ENCODE assay signal across 8 cellular contexts in genomic region chr12:121793836-121794531, GRCh38. TPM values are rescaled to one million over a fixed set of nuclear protein-coding genes. Genes with fewer than 3 reads are reported as not detected.
DNase-seq lines count a peak whose midpoint lies in the region; ATAC-seq and TF ChIP-seq lines count a peak whose summit lies in the region.

No MANE protein-coding gene starts in this region.

- peak; percentile 91 to 97 (median 95) for DNase-seq in CD8-positive, alpha-beta memory T cell
- DNase-seq in HK-2 (ENCODE audit: unreplicated experiment), result peak; percentile 95
- DNase-seq in NT2/D1 (ENCODE audit: low read depth, low spot score), result peak; percentile 91
- peak; percentile 96 for DNase-seq in activated CD8-positive, alpha-beta memory T cell treated with anti-CD3 and anti-CD28 coated beads, Interleukin-2, amount 50 U/mL, for 4 hours
- DNase-seq in epidermal melanocyte (ENCODE audit: insufficient read length, low spot score), result peak; percentile 87
- peak; percentile 95 to 98 (median 97) for DNase-seq in mucosa of descending colon
- DNase-seq in stimulated activated CD8-positive, alpha-beta memory T cell treated with anti-CD3 and anti-CD28 coated beads, Interleukin-4, amount 100 ng/mL, for 4 hours (ENCODE audit: low read depth in 2 of 2, low spot score in 1 of 2), result peak; percentile 83 to 87

- H3K4me1 ChIP-seq in CD8-positive, alpha-beta memory T cell (ENCODE audit: insufficient read depth, low read length), result peaks cover 64% of the 10 kb centered on the region
- H3K4me1 ChIP-seq in NT2/D1 (ENCODE audit: insufficient read depth, insufficient read length) (peaks cover 48% of the 10 kb centered on the region), mucosa of descending colon (ENCODE audit: low read depth) (peaks cover 77% of the 10 kb centered on the region)

- POLR2A ChIA-PET in CD8-positive, alpha-beta memory T cell (lab: Charles Lee), result interaction anchor here (0.6 to 12.2 kb wide), 15 partner anchors 10 to 1502 kb away, joined by 3 to 277 read pairs (median 7); partner anchors contain the start of genes PSMD9, RNU4-2, SETD1B and TMEM120B

- peak; percentile 44 for ATAC-seq in GM19455 (IDR thresholded peaks at IDR 0.05; ENCODE audit: unreplicated experiment)
- ATAC-seq in mucosa of descending colon, result peak; percentile 69

- H3K9me3 Mint-ChIP-seq in CD8-positive, alpha-beta memory T cell, result no peaks in the 10 kb centered on the region

- peaks cover 0 to 55% (median 10%) of the 10 kb centered on the region in 3 donors for H3K36me3 Mint-ChIP-seq in CD8-positive, alpha-beta memory T cell

- H3K27me3 Mint-ChIP-seq in CD8-positive, alpha-beta memory T cell, result peaks cover 0 to 2% of the 10 kb centered on the region in 2 donors

- peak overlapping the region; percentile 99 for H3K4me3 ChIP-seq in CD8-positive, alpha-beta memory T cell (ENCODE audit: low read length)
- H3K4me3 ChIP-seq in NT2/D1 (ENCODE audit: insufficient read length, low read depth), result peak overlapping the region; percentile 75
- H3K4me3 ChIP-seq in mucosa of descending colon, result peak overlapping the region; percentile 42

- TF ChIP-seq CTCF in mucosa of descending colon (IDR thresholded peaks at IDR 0.05), result peak; percentile 100

- CTCF ChIA-PET in CD8-positive, alpha-beta memory T cell (lab: Charles Lee), result interaction anchor here (0.5 to 44.0 kb wide), 52 partner anchors 6 to 576 kb away, joined by 3 to 1908 read pairs (median 4); partner anchors contain the start of genes CFAP251, PSMD9, RHOF and SETD1B

- H3K27ac Mint-ChIP-seq in CD8-positive, alpha-beta memory T cell, result peak overlapping the region; percentile 84 to 99 (median 98)

- intact Hi-C loops in mucosa of descending colon (cut with DNase I, micrococcal nuclease), result no loop called here

- H3K27ac ChIP-seq in CD8-positive, alpha-beta memory T cell (ENCODE audit: low read depth, low read length), result peak overlapping the region; percentile 79

- H3K4me1 Mint-ChIP-seq in CD8-positive, alpha-beta memory T cell, result peaks cover 54 to 74% (median 58%) of the 10 kb centered on the region in 3 donors

- no peaks in the 10 kb centered on the region for H3K27me3 ChIP-seq in CD8-positive, alpha-beta memory T cell (ENCODE audit: insufficient read depth, low read length, poor library complexity, severe bottlenecking)
- no peaks in the 10 kb centered on the region for H3K27me3 ChIP-seq in NT2/D1 (ENCODE audit: insufficient read depth, insufficient read length)

- no peaks in the 10 kb centered on the region for H3K9me3 ChIP-seq in CD8-positive, alpha-beta memory T cell (ENCODE audit: low read length)
- H3K9me3 ChIP-seq in NT2/D1 (ENCODE audit: insufficient read depth, low read length), result no peaks in the 10 kb centered on the region
- H3K9me3 ChIP-seq in mucosa of descending colon, result no peaks in the 10 kb centered on the region

- H3K4me3 Mint-ChIP-seq in CD8-positive, alpha-beta memory T cell, result peak overlapping the region; percentile 76 to 93 (median 89)

- peaks cover 22% of the 10 kb centered on the region for H3K36me3 ChIP-seq in CD8-positive, alpha-beta memory T cell (ENCODE audit: insufficient read depth, low read length)
- H3K36me3 ChIP-seq in NT2/D1 (ENCODE audit: insufficient read depth, insufficient read length, low read length), result peaks cover 46% of the 10 kb centered on the region
- H3K36me3 ChIP-seq in mucosa of descending colon (ENCODE audit: low read depth), result peaks cover 3% of the 10 kb centered on the region

- peak overlapping the region; percentile 79 for H3K9ac ChIP-seq in NT2/D1 (ENCODE audit: insufficient read length, low read depth)

RNA-seq across cellular contexts. Expression of gene RHOF, which starts 0.5 kb away (rescaled TPM):
- 100 to 1,000 TPM; 145 to 152 TPM for total RNA-seq in CD8-positive, alpha-beta memory T cell
- 139 TPM for polyA plus RNA-seq in CD8-positive, alpha-beta memory T cell
- total RNA-seq in mucosa of descending colon, result 10 to 100 TPM; 45.5 to 86.7 (median 83.2) TPM

RNA-seq across cellular contexts. Expression of gene SETD1B, which starts 9.8 kb away (rescaled TPM):
- total RNA-seq in CD8-positive, alpha-beta memory T cell, result 10 to 100 TPM; 31.3 to 31.9 TPM
- polyA plus RNA-seq in CD8-positive, alpha-beta memory T cell, result 2.4 TPM
- 10 to 100 TPM; 23.8 to 38.3 (median 27.5) TPM for total RNA-seq in mucosa of descending colon

Comparison
In these comparisons a context has a peak if more than half of its experiments do, and no peak if none do; other contexts are left out.
1. Peak in every context shown above with its lines: DNase-seq, ATAC-seq, H3K4me3 ChIP-seq and H3K27ac ChIP-seq.
2. H3K4me3 ChIP-seq: peak in every context shown above with its lines; median percentile 99 in CD8-positive, alpha-beta memory T cell; 75 in NT2/D1; 42 in mucosa of descending colon.